In the genomic region with DNA sequence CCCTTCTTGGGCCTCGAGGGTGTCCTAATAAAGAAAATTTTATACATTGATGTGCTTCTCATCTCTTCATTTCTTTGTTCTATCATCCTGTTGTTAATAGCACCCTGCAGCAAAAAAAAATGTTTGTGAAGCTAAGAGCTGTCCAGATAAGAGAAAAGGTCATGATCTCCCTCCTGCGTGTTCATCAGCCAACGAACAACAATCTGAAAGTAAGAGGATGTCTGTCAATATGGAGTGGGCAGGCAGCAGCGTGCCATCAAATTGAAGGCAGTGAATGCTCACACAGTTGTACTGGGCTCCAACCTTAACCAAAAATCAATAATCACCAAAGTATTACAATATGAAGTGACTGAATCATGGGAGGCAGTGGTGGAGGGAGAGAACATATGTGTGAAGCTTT, we compare ENCODE assay signal across 18 cellular contexts.
"Had no signal": no experiment of that assay in that cellular context is flagged by ENCODE, and none has a peak within 500 bp of the region (broad histone marks: within the 10 kb centered on the region; RNA-seq: fewer than 3 reads in every experiment).

No MANE protein-coding gene starts in this region.

- H3K36me3 ChIP-seq: heart left ventricle, ovary, suprapubic skin, thyroid gland had no signal

- FAIRE-seq: urothelium cell line had no signal

- H3K4me1 ChIP-seq: heart left ventricle, suprapubic skin, thyroid gland had no signal

- DNase-seq: cortex of kidney; dorsolateral prefrontal cortex; effector CD8-positive, alpha-beta T cell; heart left ventricle; hippocampal formation; left colon; mucosa of descending colon; naive thymus-derived CD8-positive, alpha-beta T cell; ovary; right cardiac atrium; stimulated activated CD4-positive, alpha-beta T cell treated with anti-CD3 and anti-CD28 coated beads, Interleukin-4, amount 100 ng/mL, for 1 hour; stimulated activated CD8-positive, alpha-beta memory T cell treated with anti-CD3 and anti-CD28 coated beads, Interleukin-4, amount 100 ng/mL, for 48 hours; stimulated activated naive CD8-positive, alpha-beta T cell treated with anti-CD3 and anti-CD28 coated beads, Interleukin-15, Interleukin-2, amounts not matched to agents 100 U/mL and 50 U/mL, for 24 hours; thyroid gland had no signal

- H3K4me3 ChIP-seq: dorsolateral prefrontal cortex, heart left ventricle, mucosa of descending colon, ovary, smooth muscle cell, suprapubic skin, thyroid gland had no signal

- H3K27ac ChIP-seq: dorsolateral prefrontal cortex, heart left ventricle, ovary, suprapubic skin, thyroid gland had no signal

- H3K9me3 ChIP-seq: mucosa of descending colon, ovary, thyroid gland had no signal

- ATAC-seq: heart left ventricle; left colon; mucosa of descending colon; naive thymus-derived CD8-positive, alpha-beta T cell; right cardiac atrium; stimulated activated effector memory CD8-positive, alpha-beta T cell treated with anti-CD3 and anti-CD28 coated beads, Interleukin-12 subunit alpha, Interleukin-12 subunit beta, amount 100 ng/mL, for 72 hours; stimulated activated naive CD8-positive, alpha-beta T cell treated with anti-CD3 and anti-CD28 coated beads, Interleukin-15, Interleukin-2, amounts not matched to agents 100 U/mL and 50 U/mL, for 24 hours had no signal

- H3K27me3 ChIP-seq: heart left ventricle, ovary, suprapubic skin, thyroid gland had no signal

- H3K4me2 ChIP-seq: smooth muscle cell had no signal
